8 cellular contexts compared by ENCODE assay signal in the genomic region with DNA sequence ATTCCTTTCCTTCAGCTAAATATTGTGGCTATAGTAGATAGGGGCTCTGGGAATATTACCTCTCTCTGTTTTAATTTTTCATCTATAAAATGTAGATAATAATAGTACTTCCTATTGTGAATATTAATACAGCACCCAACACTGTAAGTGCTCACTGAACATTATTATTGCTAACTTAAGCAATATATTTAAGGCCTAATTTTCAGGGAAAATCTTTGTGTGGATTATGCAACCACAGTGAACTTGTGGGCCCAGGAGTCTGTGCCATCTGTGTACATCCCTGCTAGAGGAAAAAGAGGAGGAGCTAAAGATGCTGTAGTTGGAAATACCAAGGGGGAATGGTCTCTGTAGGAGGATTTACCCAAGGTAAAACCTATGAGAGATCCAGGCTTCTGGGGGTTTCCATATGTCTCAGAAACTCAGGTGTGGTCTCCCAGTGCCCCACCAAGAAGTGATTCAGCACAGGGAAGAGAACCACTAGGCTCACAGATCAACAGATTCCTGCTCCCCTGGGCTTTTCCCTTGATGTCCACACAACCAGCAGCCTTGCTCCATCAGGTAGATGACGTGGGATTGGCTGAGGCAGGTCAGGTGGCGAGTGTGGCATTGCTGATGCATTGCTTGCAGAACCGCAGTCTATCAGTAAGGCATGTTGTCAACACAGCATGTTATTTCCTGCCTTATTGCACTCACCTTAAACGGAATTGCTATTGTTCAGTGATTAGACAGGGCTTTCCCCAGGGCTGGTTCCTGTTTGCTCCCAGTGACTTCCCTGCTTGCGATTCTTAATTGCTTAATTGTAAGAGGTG. TPM values are rescaled to one million over a fixed set of nuclear protein-coding genes. Genes with fewer than 3 reads are reported as not detected.
DNase-seq lines count a peak whose midpoint lies in the region; ATAC-seq and TF ChIP-seq lines count a peak whose summit lies in the region.

No MANE protein-coding gene starts in this region.

- no peak overlapping the region for H3K4me3 ChIP-seq in gastroesophageal sphincter

- TF ChIP-seq POLR2A in gastroesophageal sphincter (IDR thresholded peaks at IDR 0.05) = no peak

- H3K27me3 Mint-ChIP-seq in activated CD8-positive, alpha-beta T cell treated with anti-CD3 and anti-CD28 coated beads, Interleukin-2, amount 10 ng/mL, durations not matched to agents 7 days and 5 days (ENCODE audit: low read depth) = no peaks in the 10 kb centered on the region

- no peak for TF ChIP-seq CTCF in GM13977 (IDR thresholded peaks at IDR 0.05; ENCODE audit: extremely low read depth, insufficient read depth, missing control alignments)
- no peak for TF ChIP-seq CTCF in gastroesophageal sphincter (IDR thresholded peaks at IDR 0.05)

- H3K9me3 Mint-ChIP-seq in activated CD8-positive, alpha-beta T cell treated with anti-CD3 and anti-CD28 coated beads, Interleukin-2, amount 10 ng/mL, durations not matched to agents 7 days and 5 days (ENCODE audit: insufficient read depth) = no peaks in the 10 kb centered on the region

- CTCF ChIA-PET in activated CD8-positive, alpha-beta T cell treated with anti-CD3 and anti-CD28 coated beads, Interleukin-2, amount 10 ng/mL, durations not matched to agents 7 days and 5 days (lab: Charles Lee) = interaction anchor here (1.4 to 5.0 kb wide), 3 partner anchors 11 to 245 kb away, joined by 4 to 100 read pairs (median 8); no protein-coding TSS in a partner anchor

- WGBS in gastroesophageal sphincter (ENCODE audit: low coverage in 1 of 2), 2 donors = 46% methylated on average over 2 of the region's 5 CpGs; no CpG with 5 or more reads in 1 of the 2 donors

- no peaks in the 10 kb centered on the region for H3K9me3 ChIP-seq in KOPT-K1 (ENCODE audit: insufficient read depth, low read length, poor library complexity, severe bottlenecking)
- no peaks in the 10 kb centered on the region for H3K9me3 ChIP-seq in gastroesophageal sphincter

- in situ Hi-C loops in GM13977 (cut with MboI; ENCODE audit: low pct_unique_long_range_greater_than_20kb, low sequenced_read_pairs, unreplicated experiment) = no loop called here

- H3K36me3 Mint-ChIP-seq in activated CD8-positive, alpha-beta T cell treated with anti-CD3 and anti-CD28 coated beads, Interleukin-2, amount 10 ng/mL, durations not matched to agents 7 days and 5 days (ENCODE audit: low read depth) = peaks cover 7% of the 10 kb centered on the region

- POLR2A ChIA-PET in activated CD8-positive, alpha-beta T cell treated with anti-CD3 and anti-CD28 coated beads, Interleukin-2, amount 10 ng/mL, durations not matched to agents 7 days and 5 days (lab: Charles Lee) = interaction anchor here (0.7 to 3.8 kb wide), 5 partner anchors 8 to 257 kb away, joined by 4 to 33 read pairs (median 9); no protein-coding TSS in a partner anchor

- DNase-seq in GM13977 (ENCODE audit: low spot score) = peak; percentile 81
- DNase-seq in activated CD8-positive, alpha-beta T cell treated with anti-CD3 and anti-CD28 coated beads, Interleukin-2, amount 10 ng/mL, durations not matched to agents 7 days and 5 days = peak; percentile 90
- peak; percentile 79 for DNase-seq in stimulated activated CD4-positive, alpha-beta T cell treated with anti-CD3 and anti-CD28 coated beads, Interleukin-4, amount 100 ng/mL, for 24 hours
- no peak for DNase-seq in cerebellar cortex (ENCODE audit: low spot score)

- H3K36me3 ChIP-seq in KOPT-K1 (ENCODE audit: insufficient read depth, low read length) (0 out of 2 replicates have a peak, but pooled peaks cover 9% of the 10 kb centered on the region), gastroesophageal sphincter (peaks cover 0 to 5% of the 10 kb centered on the region in 2 donors)

- H3K4me1 Mint-ChIP-seq in activated CD8-positive, alpha-beta T cell treated with anti-CD3 and anti-CD28 coated beads, Interleukin-2, amount 10 ng/mL, durations not matched to agents 7 days and 5 days (ENCODE audit: low read depth) = peaks cover 52% of the 10 kb centered on the region

- H3K27ac ChIP-seq in KOPT-K1 (ENCODE audit: low read depth, low read length, poor library complexity, severe bottlenecking) = peak overlapping the region; percentile 20
- H3K27ac ChIP-seq in gastroesophageal sphincter = peak overlapping the region in 3 of 4 donors; percentile 61 to 94 (median 93)

- peak overlapping the region; percentile 98 for H3K27ac Mint-ChIP-seq in activated CD8-positive, alpha-beta T cell treated with anti-CD3 and anti-CD28 coated beads, Interleukin-2, amount 10 ng/mL, durations not matched to agents 7 days and 5 days

- no peaks in the 10 kb centered on the region for H3K27me3 ChIP-seq in gastroesophageal sphincter

- no peak for TF ChIP-seq EP300 in gastroesophageal sphincter (IDR thresholded peaks at IDR 0.05)

- H3K4me1 ChIP-seq in gastroesophageal sphincter = peaks cover 0 to 42% (median 24%) of the 10 kb centered on the region in 3 donors

- peak overlapping the region; percentile 70 for H3K4me3 Mint-ChIP-seq in activated CD8-positive, alpha-beta T cell treated with anti-CD3 and anti-CD28 coated beads, Interleukin-2, amount 10 ng/mL, durations not matched to agents 7 days and 5 days

- peak; percentile 52 for ATAC-seq in activated CD8-positive, alpha-beta T cell treated with anti-CD3 and anti-CD28 coated beads, Interleukin-2, amount 10 ng/mL, durations not matched to agents 7 days and 5 days
- ATAC-seq in gastroesophageal sphincter (no peak), HG02642 (IDR thresholded peaks at IDR 0.05; ENCODE audit: poor library complexity, unreplicated experiment) (no peak), HG03135 (IDR thresholded peaks at IDR 0.05; ENCODE audit: unreplicated experiment) (no peak)

RNA-seq across cellular contexts. Expression of a gene that starts 1.6 kb away (rescaled TPM):
- 10 to 100 TPM; 56.1 to 59.1 TPM for total RNA-seq in activated CD8-positive, alpha-beta T cell treated with anti-CD3 and anti-CD28 coated beads, Interleukin-2, amount 10 ng/mL, durations not matched to agents 7 days and 5 days
- 10 to 100 TPM; 25.1 to 44.8 (median 34.1) TPM for total RNA-seq in gastroesophageal sphincter
